Comparison of ENCODE assay signal across 1 cellular context in genomic region chr12:130809791-130810190, GRCh38.
TF ChIP-seq lines count a peak whose summit lies in the region.

No MANE protein-coding gene starts in this region.

TF ChIP-seq in IMR-90, 13 proteins besides CTCF, POLR2A, EP300 and RAD21 (continued from another document):
- TF ChIP-seq USF2 (IDR thresholded peaks at IDR 0.05; ENCODE audit: low read depth, low read length) (no peak), ELK1 (IDR thresholded peaks at IDR 0.05; ENCODE audit: borderline replicate concordance, low read depth, low read length) (no peak), RCOR1 (IDR thresholded peaks at IDR 0.05; ENCODE audit: insufficient replicate concordance, low read length) (no peak), CHD1 (IDR thresholded peaks at IDR 0.05; ENCODE audit: low read depth, low read length) (no peak), SMC3 (IDR thresholded peaks at IDR 0.05; ENCODE audit: low read depth, low read length) (no peak), FOS (IDR thresholded peaks at IDR 0.05; ENCODE audit: low read depth, low read length) (no peak), RFX5 (IDR thresholded peaks at IDR 0.05; ENCODE audit: low read depth, low read length) (no peak), MAFK (IDR thresholded peaks at IDR 0.05; ENCODE audit: low read depth, low read length) (no peak), CEBPB (IDR thresholded peaks at IDR 0.05; ENCODE audit: low read depth, low read length) (no peak), NFE2L2 (IDR thresholded peaks at IDR 0.05; ENCODE audit: low read depth, low read length) (no peak)
